8 cellular contexts compared by ENCODE assay signal in the genomic region with DNA sequence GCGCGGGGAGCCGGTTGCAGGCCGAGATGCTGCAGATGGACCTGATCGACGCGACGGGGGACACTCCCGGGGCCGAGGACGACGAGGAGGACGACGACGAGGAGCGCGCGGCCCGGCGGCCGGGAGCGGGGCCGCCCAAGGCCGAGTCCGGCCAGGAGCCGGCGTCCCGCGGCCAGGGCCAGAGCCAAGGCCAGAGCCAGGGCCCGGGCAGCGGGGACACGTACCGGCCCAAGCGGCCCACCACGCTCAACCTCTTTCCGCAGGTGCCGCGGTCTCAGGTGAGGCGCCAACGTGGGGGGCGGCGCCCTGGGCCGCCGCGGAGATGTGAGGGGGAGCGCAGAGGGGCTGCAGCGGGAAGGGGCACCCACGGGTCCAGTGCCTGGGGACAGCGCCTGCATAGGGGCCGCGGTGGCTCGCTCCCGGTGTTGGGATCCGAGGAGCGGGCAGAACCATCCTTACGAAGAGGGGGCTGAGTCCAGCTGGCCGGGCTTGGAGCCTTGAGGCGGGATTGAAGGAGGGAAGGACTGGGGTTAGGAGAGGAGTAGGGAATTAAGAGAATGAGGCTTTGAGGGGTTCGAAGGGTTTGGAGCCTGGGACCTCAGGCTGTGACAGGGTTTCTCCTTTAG. TPM values are rescaled to one million over a fixed set of nuclear protein-coding genes. Genes with fewer than 3 reads are reported as not detected.
DNase-seq lines count a peak whose midpoint lies in the region; ATAC-seq and TF ChIP-seq lines count a peak whose summit lies in the region.
"Not testable (repeated sequence)": the region's sequence is repeated elsewhere in the genome, so short reads cannot be mapped to it uniquely, and the experiment has no call there.

No MANE protein-coding gene starts in this region.

- POLR2A ChIA-PET in SK-N-SH (lab: Yijun Ruan, JAX): not testable (repeated sequence)

- not testable (repeated sequence) for H3K27me3 Mint-ChIP-seq in type B pancreatic cell

- TF ChIP-seq CTCF in SK-N-SH (IDR thresholded peaks at IDR 0.05); ascending aorta (IDR thresholded peaks at IDR 0.05); esophagus squamous epithelium (IDR thresholded peaks at IDR 0.05); parathyroid adenoma (IDR thresholded peaks at IDR 0.05); type B pancreatic cell (conservative IDR thresholded peaks at IDR 0.05): not testable (repeated sequence)

- TF ChIP-seq RAD21 in SK-N-SH (IDR thresholded peaks at IDR 0.05; ENCODE audit: low read length): not testable (repeated sequence)

- H4K20me1 ChIP-seq in SK-N-SH (ENCODE audit: insufficient read depth): not testable (repeated sequence)

- H3F3A ChIP-seq in SK-N-SH (replicated peaks; ENCODE audit: insufficient read depth): not testable (repeated sequence)

- not testable (repeated sequence) for H3K36me3 Mint-ChIP-seq in type B pancreatic cell

- H3K9me3 Mint-ChIP-seq in type B pancreatic cell: not testable (repeated sequence)

- H3K4me2 ChIP-seq in SK-N-SH (peak overlapping the region; percentile 99), parathyroid adenoma (ENCODE audit: low read length) (peak overlapping the region; percentile 82)

- peaks cover 0 to 23% of the 10 kb centered on the region in 2 experiments for H3K36me3 ChIP-seq in SK-N-SH (replicated peaks in 1 of 2; ENCODE audit: control insufficient read depth in 1 of 2, insufficient read depth in 2 of 2, low read length in 1 of 2)
- H3K36me3 ChIP-seq in ascending aorta; esophagus squamous epithelium; parathyroid adenoma (ENCODE audit: control insufficient read depth, insufficient read depth, low read length): not testable (repeated sequence)

- peak overlapping the region; percentile 71 for H3K27ac Mint-ChIP-seq in type B pancreatic cell

- ATAC-seq in HG02840 (IDR thresholded peaks at IDR 0.05; ENCODE audit: low FRiP score, unreplicated experiment): peak; percentile 12
- ATAC-seq in left lobe of liver: peak; percentile 46

- peak overlapping the region; percentile 91 for H3K4me3 Mint-ChIP-seq in type B pancreatic cell

- CTCF ChIA-PET in SK-N-SH (lab: Yijun Ruan, JAX): interaction anchor here (1.1 to 2.8 kb wide), 2 partner anchors 19 to 28 kb away, joined by 3 to 17 read pairs; no protein-coding TSS in a partner anchor

- WGBS in SK-N-SH (ENCODE audit: low lambda C conversion rate): 15% methylated on average over 22 of the region's 59 CpGs
- 8 to 23% methylated on average over 6 to 12 of the region's 59 CpGs for WGBS in esophagus squamous epithelium, 2 donors

- TF ChIP-seq EP300 in SK-N-SH (IDR thresholded peaks at IDR 0.05; ENCODE audit: borderline replicate concordance in 1 of 2, low read depth in 1 of 2, low read length in 1 of 2): not testable (repeated sequence)

- TF ChIP-seq POLR2A in esophagus squamous epithelium (IDR thresholded peaks at IDR 0.05): peak in 1 of 4 donors; percentile 20

- peak overlapping the region in 1 of 2 experiments; percentile 76; a peak in 1 of 4 replicates for H3K27ac ChIP-seq in SK-N-SH (ENCODE audit: low read depth in 2 of 2, low read length in 1 of 2)
- H3K27ac ChIP-seq in ascending aorta: peak overlapping the region; percentile 13 to 43
- H3K27ac ChIP-seq in esophagus squamous epithelium: peak overlapping the region in 2 of 4 donors; percentile 57 to 76
- H3K27ac ChIP-seq in parathyroid adenoma: not testable (repeated sequence)

- not testable (repeated sequence) for H3K27me3 ChIP-seq in SK-N-SH (ENCODE audit: insufficient read depth); ascending aorta; parathyroid adenoma (ENCODE audit: control insufficient read depth, insufficient read depth, low read length)
- peaks cover 0 to 53% (median 0%) of the 10 kb centered on the region in 4 donors for H3K27me3 ChIP-seq in esophagus squamous epithelium

- not testable (repeated sequence) for H3K9me2 ChIP-seq in SK-N-SH

- H3K4me1 Mint-ChIP-seq in type B pancreatic cell (ENCODE audit: unreplicated experiment): not testable (repeated sequence)

- peaks cover 11 to 42% of the 10 kb centered on the region in 2 experiments; a peak in 2 of 4 replicates for H3K4me1 ChIP-seq in SK-N-SH (ENCODE audit: control insufficient read depth in 1 of 2, insufficient read depth in 2 of 2, low read depth in 1 of 2, low read length in 1 of 2)
- H3K4me1 ChIP-seq in ascending aorta: peaks cover 0 to 20% of the 10 kb centered on the region in 2 donors
- H3K4me1 ChIP-seq in esophagus squamous epithelium: peaks cover 14 to 28% (median 16%) of the 10 kb centered on the region in 3 donors
- peaks cover 27% of the 10 kb centered on the region for H3K4me1 ChIP-seq in parathyroid adenoma

- DNase-seq in DMS 273 (lab: John Stamatoyannopoulos, UW; ENCODE audit: unreplicated experiment) (peak; percentile 32), SK-N-SH (peak; percentile 72)
- DNase-seq in ascending aorta (ENCODE audit: low spot score in 2 of 2); esophagus squamous epithelium (lab: John Stamatoyannopoulos, UW); left lobe of liver (ENCODE audit: low spot score); type B pancreatic cell (ENCODE audit: extremely low spot score, unreplicated experiment): not testable (repeated sequence)

- peak overlapping the region; percentile 78 for H3K9ac ChIP-seq in SK-N-SH
- not testable (repeated sequence) for H3K9ac ChIP-seq in parathyroid adenoma

- not testable (repeated sequence) for H3K9me3 ChIP-seq in SK-N-SH; ascending aorta; esophagus squamous epithelium; parathyroid adenoma (ENCODE audit: control insufficient read depth, low read length)

- not testable (repeated sequence) for H3K79me2 ChIP-seq in SK-N-SH (ENCODE audit: insufficient read depth); parathyroid adenoma

- H2AFZ ChIP-seq in SK-N-SH (ENCODE audit: low read depth); parathyroid adenoma: not testable (repeated sequence)

- H3K4me3 ChIP-seq in SK-N-SH (ENCODE audit: low read depth in 2 of 2, low read length in 1 of 2) (peak overlapping the region; percentile 52 to 93), ascending aorta (peak overlapping the region; percentile 70 to 74), esophagus squamous epithelium (peak overlapping the region; percentile 43 to 66 (median 55)), parathyroid adenoma (ENCODE audit: low read depth, low read length) (peak overlapping the region; percentile 49)

- intact Hi-C loops in ascending aorta (cut with DNase I); esophagus squamous epithelium (cut with DNase I): not testable (repeated sequence)

RNA-seq across cellular contexts. Expression of a gene that starts 6.8 kb away (rescaled TPM):
- 0.30 and 0.49 TPM in 2 replicates for polyA plus RNA-seq in SK-N-SH (2012; rRNA removed)
- 0.14 TPM in 1 of 2 replicates, not detected in the other for polyA plus RNA-seq in SK-N-SH (2012; cell fraction: cytosol; rRNA removed)
- 0.89 and 1.3 TPM in 2 replicates for polyA plus RNA-seq in SK-N-SH (2012; cell fraction: nucleus; rRNA removed)
- total RNA-seq in ascending aorta (not detected), esophagus squamous epithelium (1 to 10 TPM in 2 of 4 donors, under 1 TPM in 1, not detected in 1; 0.57 to 2.1 (median 1.2) TPM), left lobe of liver (0.68 TPM), type B pancreatic cell (ENCODE audit: low replicate concordance) (0.90 and 1.4 TPM in 2 replicates)

RNA-seq across cellular contexts. Expression of a gene that starts 14.8 kb away (rescaled TPM):
- 11.0 and 12.5 TPM in 2 replicates for polyA plus RNA-seq in SK-N-SH (2012; rRNA removed)
- 6.0 and 9.8 TPM in 2 replicates for polyA plus RNA-seq in SK-N-SH (2012; cell fraction: cytosol; rRNA removed)
- 21.1 and 22.5 TPM in 2 replicates for polyA plus RNA-seq in SK-N-SH (2012; cell fraction: nucleus; rRNA removed)
- 6.0 TPM for total RNA-seq in ascending aorta
- total RNA-seq in esophagus squamous epithelium: 1 to 10 TPM in 3 of 4 donors, under 1 TPM in 1; 0.57 to 4.0 (median 1.3) TPM
- 8.0 TPM for total RNA-seq in left lobe of liver
- 23.7 and 24.4 TPM in 2 replicates for total RNA-seq in type B pancreatic cell (ENCODE audit: low replicate concordance)

RNA-seq across cellular contexts. Expression of a gene that starts 17.4 kb away (rescaled TPM):
- polyA plus RNA-seq in SK-N-SH (2012; rRNA removed): 44.1 and 46.4 TPM in 2 replicates
- 22.0 and 28.1 TPM in 2 replicates for polyA plus RNA-seq in SK-N-SH (2012; cell fraction: cytosol; rRNA removed)
- 92.8 and 94.1 TPM in 2 replicates for polyA plus RNA-seq in SK-N-SH (2012; cell fraction: nucleus; rRNA removed)
- total RNA-seq in ascending aorta (77.9 TPM), esophagus squamous epithelium (10 to 100 TPM; 18.3 to 25.5 (median 22.1) TPM), left lobe of liver (37.0 TPM), type B pancreatic cell (ENCODE audit: low replicate concordance) (21.7 and 26.7 TPM in 2 replicates)

RNA-seq across cellular contexts. Expression of a gene that starts 22.2 kb away (rescaled TPM):
- 1.4 and 2.4 TPM in 2 replicates for polyA plus RNA-seq in SK-N-SH (2012; rRNA removed)
- polyA plus RNA-seq in SK-N-SH (2012; cell fraction: cytosol; rRNA removed): 0.94 and 1.6 TPM in 2 replicates
- polyA plus RNA-seq in SK-N-SH (2012; cell fraction: nucleus; rRNA removed): 4.6 and 6.3 TPM in 2 replicates
- total RNA-seq in ascending aorta (not detected), esophagus squamous epithelium (10 to 100 TPM; 12.4 to 18.3 (median 15.5) TPM), left lobe of liver (2.9 TPM), type B pancreatic cell (ENCODE audit: low replicate concordance) (12.4 and 29.9 TPM in 2 replicates)

RNA-seq across cellular contexts. Expression of a gene that starts 53.0 kb away (rescaled TPM):
- polyA plus RNA-seq in SK-N-SH (2012; rRNA removed): 6.7 and 9.1 TPM in 2 replicates
- polyA plus RNA-seq in SK-N-SH (2012; cell fraction: cytosol; rRNA removed): 2.8 and 3.7 TPM in 2 replicates
- 28.1 and 30.4 TPM in 2 replicates for polyA plus RNA-seq in SK-N-SH (2012; cell fraction: nucleus; rRNA removed)
- total RNA-seq in ascending aorta (29.6 TPM), esophagus squamous epithelium (10 to 100 TPM in 3 of 4 donors, 1 to 10 TPM in 1; 5.6 to 21.0 (median 13.4) TPM), left lobe of liver (52.9 TPM), type B pancreatic cell (ENCODE audit: low replicate concordance) (27.7 and 37.0 TPM in 2 replicates)
